Comparison of ENCODE assay signal across 13 cellular contexts in the genomic region with DNA sequence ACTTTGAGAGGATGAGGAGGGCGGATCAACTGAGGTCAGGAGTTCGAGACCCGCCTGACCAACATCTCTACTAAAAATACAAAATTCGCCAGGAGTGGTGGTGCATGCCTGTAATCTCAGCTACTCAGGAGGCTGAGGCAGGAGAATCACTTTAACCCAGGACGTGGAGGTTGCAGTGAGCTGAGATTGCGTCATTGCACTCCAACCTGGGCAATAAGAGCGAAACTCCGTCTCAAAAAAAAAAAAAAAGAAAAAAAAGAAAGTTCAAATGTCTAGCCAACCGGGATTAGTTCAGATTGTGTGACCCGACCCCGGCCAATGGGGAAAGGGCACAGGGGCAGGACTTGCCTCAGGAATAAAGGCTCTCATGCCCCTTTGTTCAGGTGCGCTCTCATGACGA. TPM values are rescaled to one million over a fixed set of nuclear protein-coding genes. Genes with fewer than 3 reads are reported as not detected.
"Had no signal": no experiment of that assay in that cellular context is flagged by ENCODE, and none has a peak within 500 bp of the region (broad histone marks: within the 10 kb centered on the region; RNA-seq: fewer than 3 reads in every experiment).

No MANE protein-coding gene starts in this region.

RNA-seq across cellular contexts. Expression of a gene that starts 5.8 kb away (rescaled TPM):
- total RNA-seq: subcutaneous adipose tissue, suprapubic skin, thoracic aorta, tibial nerve, upper lobe of left lung, upper lobe of right lung had no signal

RNA-seq across cellular contexts. Expression of a gene that starts 5.9 kb away (rescaled TPM):
- total RNA-seq: subcutaneous adipose tissue, thoracic aorta, thyroid gland, tibial nerve, transverse colon, urinary bladder, uterus, vagina had no signal

RNA-seq across cellular contexts. Expression of a gene that starts 58.2 kb away (rescaled TPM):
- total RNA-seq: subcutaneous adipose tissue, suprapubic skin, temporal lobe, thyroid gland, tibial nerve, upper lobe of left lung, ureter, vagina had no signal
